ENCODE assay signal across 9 cellular contexts in the genomic region with DNA sequence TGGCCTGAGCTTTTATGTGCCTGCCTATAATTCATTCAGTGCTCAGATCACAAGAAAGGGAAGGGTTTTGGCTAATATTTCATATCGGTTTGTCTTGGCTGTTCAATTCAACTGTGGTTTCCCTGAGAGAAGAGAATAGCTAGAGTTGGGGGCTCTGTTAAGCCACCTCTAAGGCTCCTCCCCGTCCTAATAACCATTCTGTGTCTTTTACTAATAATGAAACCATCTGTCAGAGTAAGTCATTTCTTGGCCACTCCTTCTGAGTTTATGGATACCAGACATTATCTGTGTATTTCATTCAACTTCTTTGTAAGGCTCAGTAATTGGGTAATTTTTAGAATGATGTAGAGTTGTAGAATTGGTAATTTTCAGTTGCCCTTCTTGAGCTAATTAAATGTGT. TPM values are rescaled to one million over a fixed set of nuclear protein-coding genes. Genes with fewer than 3 reads are reported as not detected.
DNase-seq lines count a peak whose midpoint lies in the region; ATAC-seq and TF ChIP-seq lines count a peak whose summit lies in the region.
"Had no signal": no experiment of that assay in that cellular context is flagged by ENCODE, and none has a peak within 500 bp of the region (broad histone marks: within the 10 kb centered on the region; RNA-seq: fewer than 3 reads in every experiment).

No MANE protein-coding gene starts in this region.

- peak overlapping the region; percentile 49 for H3K27ac Mint-ChIP-seq in T-helper 1 cell treated with Interleukin-12 subunit alpha and Interleukin-12 subunit beta and Interleukin-4 antibody, amounts not matched to agents 30 μg/mL and 1 μg/mL, for 36 hours
- no peak overlapping the region for H3K27ac Mint-ChIP-seq in HFFc6

- DNase-seq in HFFc6 (no peak), posterior vena cava (ENCODE audit: low spot score) (no peak), NCI-H2171 treated with DMSO at 0.1 percent for 48 hours (lab: John Stamatoyannopoulos, UW) (no peak)
- DNase-seq in stimulated activated CD4-positive, alpha-beta T cell treated with anti-CD3 and anti-CD28 coated beads, Interleukin-12 subunit alpha, Interleukin-12 subunit beta, amount 100 ng/mL, for 4 hours = no peak
- DNase-seq: left cardiac atrium had no signal

- H3K9me3 Mint-ChIP-seq in T-helper 1 cell treated with Interleukin-12 subunit alpha and Interleukin-12 subunit beta and Interleukin-4 antibody, amounts not matched to agents 30 μg/mL and 1 μg/mL, for 36 hours = no peaks in the 10 kb centered on the region
- H3K9me3 Mint-ChIP-seq in HFFc6 = no peaks in the 10 kb centered on the region

- no peak overlapping the region for H3K4me3 Mint-ChIP-seq in T-helper 1 cell treated with Interleukin-12 subunit alpha and Interleukin-12 subunit beta and Interleukin-4 antibody, amounts not matched to agents 30 μg/mL and 1 μg/mL, for 36 hours
- no peak overlapping the region for H3K4me3 Mint-ChIP-seq in HFFc6

- peaks cover 64% of the 10 kb centered on the region for H3K4me1 Mint-ChIP-seq in T-helper 1 cell treated with Interleukin-12 subunit alpha and Interleukin-12 subunit beta and Interleukin-4 antibody, amounts not matched to agents 30 μg/mL and 1 μg/mL, for 36 hours (ENCODE audit: low read depth)
- peaks cover 38% of the 10 kb centered on the region for H3K4me1 Mint-ChIP-seq in HFFc6 (ENCODE audit: low read depth)

- intact Hi-C loops in posterior vena cava (cut with DNase I) = loop anchor here in 1 of 2 donors (10.0 kb wide), 1 partner anchor 59 kb away; no protein-coding TSS in a partner anchor

- TF ChIP-seq CTCF in HFFc6 (IDR thresholded peaks at IDR 0.05) = no peak

- peaks cover 39% of the 10 kb centered on the region for H3K36me3 Mint-ChIP-seq in T-helper 1 cell treated with Interleukin-12 subunit alpha and Interleukin-12 subunit beta and Interleukin-4 antibody, amounts not matched to agents 30 μg/mL and 1 μg/mL, for 36 hours (ENCODE audit: low read depth)
- H3K36me3 Mint-ChIP-seq in HFFc6 (ENCODE audit: low read depth) = no peaks in the 10 kb centered on the region

- ATAC-seq in GM18502 (IDR thresholded peaks at IDR 0.05; ENCODE audit: poor library complexity, unreplicated experiment) (peak; percentile 67), GM19455 (IDR thresholded peaks at IDR 0.05; ENCODE audit: unreplicated experiment) (peak; percentile 50), HG02981 (IDR thresholded peaks at IDR 0.05; ENCODE audit: unreplicated experiment) (peak; percentile 62)

- H3K27me3 Mint-ChIP-seq in T-helper 1 cell treated with Interleukin-12 subunit alpha and Interleukin-12 subunit beta and Interleukin-4 antibody, amounts not matched to agents 30 μg/mL and 1 μg/mL, for 36 hours (ENCODE audit: low read depth) = no peaks in the 10 kb centered on the region
- H3K27me3 Mint-ChIP-seq in HFFc6 (ENCODE audit: insufficient read depth) = peaks cover 13% of the 10 kb centered on the region

RNA-seq across cellular contexts. Expression of a gene that starts 5.2 kb away (rescaled TPM):
- total RNA-seq in HFFc6 (2021; fragmentation: NEBNext Ultra II Directional; extraction: Animal tissue kit (Norgen Biotek cat#: 25700)) = under 1 TPM; 0.30 to 0.53 (median 0.37) TPM
- total RNA-seq in posterior vena cava = 10 to 100 TPM in 1 of 2 donors, 1 to 10 TPM in 1; 7.0 to 10.5 TPM

Comparison
In these comparisons a context has a peak if more than half of its experiments do, and no peak if none do; other contexts are left out.
1. RNA of a gene that starts 5.2 kb away (total RNA-seq): 7.0 to 10.5 TPM in posterior vena cava; 0.30 to 0.53 TPM in HFFc6; every median in the first group is over 4 times any median in the second.
2. Peak in every context shown above with its lines, with median percentiles within 50 percentile points of each other: ATAC-seq.